ENCODE assay signal across 8 cellular contexts in genomic region chr19:18437481-18438330, GRCh38. TPM values are rescaled to one million over a fixed set of nuclear protein-coding genes. Genes with fewer than 3 reads are reported as not detected.
DNase-seq lines count a peak whose midpoint lies in the region; ATAC-seq and TF ChIP-seq lines count a peak whose summit lies in the region.

Gene ISYNA1, minus strand, starts transcription at chr19:18438133. Its CDS starts 154 bp downstream, at chr19:18437979.

- no peak for TF ChIP-seq CTCF in lung (IDR thresholded peaks at IDR 0.05; ENCODE audit: control extremely low read depth, extremely low read depth)

- WGBS in lung, 2 donors: 1% methylated on average over 83 to 98 of the region's 99 CpGs

- intact Hi-C loops in activated CD4-positive, alpha-beta T cell treated with anti-CD3 and anti-CD28 coated beads, Interleukin-2, amount 10 ng/mL, durations not matched to agents 24 days and 14 days (cut with micrococcal nuclease): no loop called here

- H3K4me1 Mint-ChIP-seq in IgD-negative memory B cell: peaks cover 10 to 18% (median 15%) of the 10 kb centered on the region in 3 donors
- peaks cover 24% of the 10 kb centered on the region for H3K4me1 Mint-ChIP-seq in activated CD4-positive, alpha-beta T cell treated with anti-CD3 and anti-CD28 coated beads, Interleukin-2, amount 10 ng/mL, durations not matched to agents 24 days and 14 days

- H3K27ac Mint-ChIP-seq in IgD-negative memory B cell: peak within 1 kb of the TSS in 2 of 3 donors; percentile 85 to 89
- H3K27ac Mint-ChIP-seq in activated CD4-positive, alpha-beta T cell treated with anti-CD3 and anti-CD28 coated beads, Interleukin-2, amount 10 ng/mL, durations not matched to agents 24 days and 14 days: no peak within 1 kb of the TSS

- peaks cover 0 to 26% of the 10 kb centered on the region in 2 donors for H3K4me1 ChIP-seq in lung (ENCODE audit: control insufficient read depth in 2 of 2, insufficient read depth in 2 of 2, low read length in 2 of 2)

- DNase-seq in Daoy (ENCODE audit: low read depth) (peak; percentile 56), lung (ENCODE audit: low spot score) (no peak), NCI-H187 treated with DMSO at 0.1 percent for 48 hours (lab: John Stamatoyannopoulos, UW) (no peak), HuH-7.5 (ENCODE audit: low spot score) (no peak)
- peak; percentile 82 for DNase-seq in activated CD4-positive, alpha-beta T cell treated with anti-CD3 and anti-CD28 coated beads, Interleukin-2, amount 10 ng/mL, durations not matched to agents 24 days and 14 days
- peak; percentile 74 for DNase-seq in effector CD8-positive, alpha-beta T cell (lab: John Stamatoyannopoulos, UW)
- peak in 5 of 6 experiments; percentile 48 to 74 (median 54) for DNase-seq in stimulated activated naive CD4-positive, alpha-beta T cell (lab: John Stamatoyannopoulos, UW)

- H3K4me3 Mint-ChIP-seq in IgD-negative memory B cell: peak within 1 kb of the TSS; percentile 77 to 90 (median 88)
- peak within 1 kb of the TSS; percentile 73 for H3K4me3 Mint-ChIP-seq in activated CD4-positive, alpha-beta T cell treated with anti-CD3 and anti-CD28 coated beads, Interleukin-2, amount 10 ng/mL, durations not matched to agents 24 days and 14 days

- H3K27ac ChIP-seq in lung (ENCODE audit: low read depth in 1 of 2, low read length in 1 of 2): peak within 1 kb of the TSS in 1 of 2 donors; percentile 18

- H3K9me3 Mint-ChIP-seq in IgD-negative memory B cell: no peaks in the 10 kb centered on the region
- peaks cover 5% of the 10 kb centered on the region for H3K9me3 Mint-ChIP-seq in activated CD4-positive, alpha-beta T cell treated with anti-CD3 and anti-CD28 coated beads, Interleukin-2, amount 10 ng/mL, durations not matched to agents 24 days and 14 days

- ATAC-seq in lung (ENCODE audit: insufficient read depth, low FRiP score): peak; percentile 19

- H3K9me3 ChIP-seq in lung (ENCODE audit: control insufficient read depth in 2 of 2, insufficient read depth in 1 of 2, low read length in 1 of 2): no peaks in the 10 kb centered on the region

- H3K27me3 Mint-ChIP-seq in IgD-negative memory B cell: no peaks in the 10 kb centered on the region
- H3K27me3 Mint-ChIP-seq in activated CD4-positive, alpha-beta T cell treated with anti-CD3 and anti-CD28 coated beads, Interleukin-2, amount 10 ng/mL, durations not matched to agents 24 days and 14 days: no peaks in the 10 kb centered on the region

- H3K36me3 ChIP-seq in lung (ENCODE audit: control insufficient read depth in 2 of 2, insufficient read depth in 2 of 2, low read length in 2 of 2): peaks cover 0 to 4% of the 10 kb centered on the region in 2 donors

- no peaks in the 10 kb centered on the region for H3K27me3 ChIP-seq in lung (ENCODE audit: control insufficient read depth, insufficient read depth)

- H3K36me3 Mint-ChIP-seq in IgD-negative memory B cell: no peaks in the 10 kb centered on the region
- H3K36me3 Mint-ChIP-seq in activated CD4-positive, alpha-beta T cell treated with anti-CD3 and anti-CD28 coated beads, Interleukin-2, amount 10 ng/mL, durations not matched to agents 24 days and 14 days (ENCODE audit: low read depth): peaks cover 19% of the 10 kb centered on the region

- peak within 1 kb of the TSS; percentile 41 for H3K4me3 ChIP-seq in lung

RNA-seq across cellular contexts. Expression of gene ISYNA1, which starts in this region (rescaled TPM):
- 7.0 and 7.4 TPM in 2 replicates for total RNA-seq in Daoy (2014; rRNA removed; shearing (Covaris generic))
- polyA plus RNA-seq in IgD-negative memory B cell (17.2 TPM), lung (10 to 100 TPM; 14.7 to 25.1 TPM)
- 9.9 and 10.9 TPM in 2 replicates for total RNA-seq in activated CD4-positive, alpha-beta T cell treated with anti-CD3 and anti-CD28 coated beads, Interleukin-2, amount 10 ng/mL, durations not matched to agents 24 days and 14 days
- 10 to 100 TPM; 24.9 to 56.7 TPM for total RNA-seq in lung

Comparison
In these comparisons a context has a peak if more than half of its experiments do, and no peak if none do; other contexts are left out.
1. DNase-seq: peak in Daoy (single experiment), activated CD4-positive, alpha-beta T cell treated with anti-CD3 and anti-CD28 coated beads, Interleukin-2, amount 10 ng/mL, durations not matched to agents 24 days and 14 days (single experiment), effector CD8-positive, alpha-beta T cell (single experiment) and stimulated activated naive CD4-positive, alpha-beta T cell (5 of 6); none in lung (single experiment), NCI-H187 treated with DMSO at 0.1 percent for 48 hours (single experiment) and HuH-7.5 (single experiment).